In the genomic region with DNA sequence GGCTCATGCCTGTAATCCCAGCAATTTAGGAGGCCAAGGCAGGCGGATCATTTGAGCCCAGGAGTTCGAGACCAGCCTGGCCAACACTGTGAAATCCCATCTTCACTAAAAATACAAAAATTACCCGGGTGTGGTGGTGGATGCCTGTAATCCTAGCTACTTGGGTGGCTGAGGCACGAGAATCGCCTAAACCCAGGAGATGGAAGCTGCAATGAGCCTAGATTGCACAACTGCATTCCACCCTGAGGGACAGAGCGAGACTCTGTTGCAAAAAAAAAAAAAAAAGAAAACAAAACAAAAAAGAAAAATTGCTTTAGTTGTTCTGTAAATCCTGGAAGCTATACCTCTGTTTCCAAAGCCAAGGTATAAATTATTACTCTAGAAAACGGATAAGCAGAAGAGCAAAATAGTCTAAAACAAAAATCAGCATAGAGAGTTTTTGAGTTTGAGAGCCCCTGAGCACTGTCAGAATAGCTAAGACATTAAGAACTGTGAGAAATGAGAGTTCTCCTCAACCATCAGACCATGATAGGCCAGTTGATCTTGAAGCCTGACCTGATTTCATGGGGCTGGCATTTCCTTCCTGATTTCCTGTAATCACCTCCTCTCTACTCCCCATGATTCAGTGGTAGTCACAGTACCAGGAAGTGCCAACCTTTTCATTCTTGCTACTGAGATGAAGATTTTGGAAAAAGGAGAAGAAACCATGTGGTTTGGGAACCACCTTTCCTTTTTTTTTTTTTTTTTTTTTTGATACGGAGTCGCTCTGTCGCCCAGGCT, we compare ENCODE assay signal across 10 cellular contexts. TPM values are rescaled to one million over a fixed set of nuclear protein-coding genes. Genes with fewer than 3 reads are reported as not detected.
DNase-seq lines count a peak whose midpoint lies in the region; ATAC-seq and TF ChIP-seq lines count a peak whose summit lies in the region.
"Had no signal": no experiment of that assay in that cellular context is flagged by ENCODE, and none has a peak within 500 bp of the region (broad histone marks: within the 10 kb centered on the region; RNA-seq: fewer than 3 reads in every experiment).

No MANE protein-coding gene starts in this region.

- no peak overlapping the region for H4K5ac ChIP-seq in mesendoderm (ENCODE audit: low read length)

- H3K9ac ChIP-seq in mesendoderm (ENCODE audit: low read length): no peak overlapping the region

- DNase-seq in AG08395 (ENCODE audit: low spot score): peak; percentile 42
- DNase-seq in LHCN-M2 (ENCODE audit: low read depth): peak; percentile 44
- DNase-seq in brain microvascular endothelial cell: peak; percentile 60
- peak; percentile 35 for DNase-seq in mesendoderm
- DNase-seq: NCI-H1436 had no signal

- no CpG with 5 or more reads among the region's 10 CpGs for WGBS in mesendoderm (ENCODE audit: extremely low coverage, insufficient coverage, low lambda C conversion rate)

- no peaks in the 10 kb centered on the region for H3K27me3 ChIP-seq in brain microvascular endothelial cell (replicated peaks)
- H3K27me3 ChIP-seq in mesendoderm (ENCODE audit: insufficient read depth, low read length, poor library complexity): no peaks in the 10 kb centered on the region
- H3K27me3 ChIP-seq: cardiac muscle cell had no signal

- no peak overlapping the region for H3K56ac ChIP-seq in mesendoderm (ENCODE audit: low read length)

- H3K36me3 ChIP-seq in brain microvascular endothelial cell (replicated peaks) (peaks cover 17% of the 10 kb centered on the region), mesendoderm (ENCODE audit: control insufficient read depth, insufficient read depth, low read length) (no peaks in the 10 kb centered on the region)

- peaks cover 22% of the 10 kb centered on the region for H3K79me2 ChIP-seq in mesendoderm (ENCODE audit: control insufficient read depth, insufficient read depth, low read length)

- H3K23ac ChIP-seq in mesendoderm (ENCODE audit: low read length): no peak overlapping the region

- H3K18ac ChIP-seq in mesendoderm (ENCODE audit: low read length): no peak overlapping the region

- peaks cover 2% of the 10 kb centered on the region for H3K79me1 ChIP-seq in mesendoderm (ENCODE audit: low read length)

- ATAC-seq in HG02588 (IDR thresholded peaks at IDR 0.05; ENCODE audit: unreplicated experiment): no peak
- ATAC-seq in GM18909 (IDR thresholded peaks at IDR 0.05; ENCODE audit: poor library complexity, unreplicated experiment): no peak
- no peak for ATAC-seq in HG03097 (IDR thresholded peaks at IDR 0.05; ENCODE audit: low FRiP score, unreplicated experiment)
- no peak for ATAC-seq in HG03196 (IDR thresholded peaks at IDR 0.05; ENCODE audit: unreplicated experiment)

- H3K4me2 ChIP-seq in mesendoderm (ENCODE audit: low read length): no peak overlapping the region

- H3K4ac ChIP-seq in mesendoderm (ENCODE audit: low read depth, low read length): no peak overlapping the region

- no peaks in the 10 kb centered on the region for H3K4me1 ChIP-seq in mesendoderm (ENCODE audit: control insufficient read depth, low read depth, low read length)

- in situ Hi-C loops in brain microvascular endothelial cell (cut with HindIII; ENCODE audit: low pct_ligation_motif_present, low sequenced_read_pairs): no loop called here

- H2BK15ac ChIP-seq in mesendoderm (replicated peaks; ENCODE audit: low read depth): no peak overlapping the region

- H2AK5ac ChIP-seq in mesendoderm (ENCODE audit: low read length): no peak overlapping the region

- H3K27ac ChIP-seq in brain microvascular endothelial cell (peak overlapping the region; percentile 87), mesendoderm (ENCODE audit: low read depth, low read length) (no peak overlapping the region)

- H2BK5ac ChIP-seq in mesendoderm (ENCODE audit: low read length): no peak overlapping the region

- H2BK120ac ChIP-seq in mesendoderm (ENCODE audit: low read depth, low read length): no peak overlapping the region

- H4K8ac ChIP-seq in mesendoderm (ENCODE audit: low read depth, low read length): no peak overlapping the region

- TF ChIP-seq CTCF in brain microvascular endothelial cell (IDR thresholded peaks at IDR 0.05; ENCODE audit: low read depth, low read length, missing control alignments): no peak

- H3K4me3 ChIP-seq in brain microvascular endothelial cell (ENCODE audit: low read depth, low read length): no peak overlapping the region
- H3K4me3 ChIP-seq in mesendoderm (ENCODE audit: low read length): no peak overlapping the region
- H3K4me3 ChIP-seq: cardiac muscle cell had no signal

RNA-seq across cellular contexts. Expression of a gene that starts 31.7 kb away (rescaled TPM):
- 114 and 132 TPM in 2 replicates for total RNA-seq in LHCN-M2 (2014; rRNA removed)
- 73.9 TPM for polyA plus RNA-seq in LHCN-M2 (2012)
- 127 TPM for polyA plus RNA-seq in mesendoderm (2013, experiment 1 of 2)
- 126 TPM for polyA plus RNA-seq in mesendoderm (2013, experiment 2 of 2)
